In genomic region chr7:50812847-50813475, GRCh38 we compare ENCODE assay signal across 11 cellular contexts. TPM values are rescaled to one million over a fixed set of nuclear protein-coding genes. Genes with fewer than 3 reads are reported as not detected.
A peak's percentile ranks its signal among the peaks of the same experiment; 100 is the strongest.
DNase-seq lines count a peak whose midpoint lies in the region; ATAC-seq and TF ChIP-seq lines count a peak whose summit lies in the region.
"Had no signal": no experiment of that assay in that cellular context is flagged by ENCODE, and none has a peak within 500 bp of the region (broad histone marks: within the 10 kb centered on the region; RNA-seq: fewer than 3 reads in every experiment).

No MANE protein-coding gene starts in this region.

- no peaks in the 10 kb centered on the region for H3K23me2 ChIP-seq in H9 (ENCODE audit: insufficient read length, low read depth, low read length, poor library complexity, severe bottlenecking)

- no peaks in the 10 kb centered on the region; a peak in 1 of 7 replicates for H3K36me3 Mint-ChIP-seq in H9 (ENCODE audit: insufficient read depth in 1 of 3, low read depth in 3 of 3)

- H3K23ac ChIP-seq in H9 (ENCODE audit: insufficient read length, low read depth, low read length) = no peak overlapping the region

- H3K4me1 ChIP-seq in H9 (ENCODE audit: insufficient read depth, low read length) (peaks cover 8% of the 10 kb centered on the region; the same call in 1 of the 2 replicates), adipocyte (ENCODE audit: control insufficient read depth, insufficient read depth, low read length) (no peaks in the 10 kb centered on the region), heart right ventricle (peaks cover 3 to 18% (median 11%) of the 10 kb centered on the region in 9 donors), gastrocnemius medialis (peaks cover 0 to 7% of the 10 kb centered on the region in 2 donors)

- peak; percentile 91 to 99 (median 97) for ATAC-seq in heart right ventricle
- ATAC-seq in gastrocnemius medialis = peak; percentile 36 to 49

- peaks cover 36 to 39% of the 10 kb centered on the region in 2 experiments for H3K4me1 Mint-ChIP-seq in H9
- H3K4me1 Mint-ChIP-seq: activated B cell treated with CpG ODN at 0.5 μM for 24 hours had no signal

- H3K27me3 ChIP-seq in H9 (ENCODE audit: insufficient read depth, low read length) (no peaks in the 10 kb centered on the region), adipocyte (replicated peaks; ENCODE audit: control insufficient read depth, insufficient read depth, low read length) (no peaks in the 10 kb centered on the region), heart right ventricle (no peaks in the 10 kb centered on the region), gastrocnemius medialis (no peaks in the 10 kb centered on the region)

- H3K79me1 ChIP-seq in H9 (ENCODE audit: insufficient read depth, low read depth, low read length, poor library complexity, severe bottlenecking) = no peaks in the 10 kb centered on the region

- H3K36me3 ChIP-seq in adipocyte (ENCODE audit: control insufficient read depth, insufficient read depth, low read length, severe bottlenecking) (no peaks in the 10 kb centered on the region), heart right ventricle (no peaks in the 10 kb centered on the region), gastrocnemius medialis (no peaks in the 10 kb centered on the region)

- 0 out of 7 replicates have a peak overlapping the region, but pooled peaks of 2 of the 3 experiments have one; percentile 42 to 48 for H3K27ac Mint-ChIP-seq in H9
- H3K27ac Mint-ChIP-seq: activated B cell treated with CpG ODN at 0.5 μM for 24 hours had no signal

- no peak overlapping the region for H3K4me3 Mint-ChIP-seq in H9
- H3K4me3 Mint-ChIP-seq: activated B cell treated with CpG ODN at 0.5 μM for 24 hours had no signal

- H3K9me3 ChIP-seq in H9 (ENCODE audit: control insufficient read depth, low read depth, low read length) (no peaks in the 10 kb centered on the region), adipocyte (ENCODE audit: control insufficient read depth, low read length) (no peaks in the 10 kb centered on the region), heart right ventricle (no peaks in the 10 kb centered on the region), gastrocnemius medialis (no peaks in the 10 kb centered on the region)

- H2BK12ac ChIP-seq in H9 (ENCODE audit: insufficient read length, low read depth, low read length) = peak overlapping the region; percentile 15

- H2BK20ac ChIP-seq in H9 (ENCODE audit: low read depth, low read length, poor library complexity, severe bottlenecking) = no peak overlapping the region

- H4K91ac ChIP-seq in H9 (ENCODE audit: insufficient read length, low read depth, low read length) = no peak overlapping the region

- H2BK5ac ChIP-seq in H9 (ENCODE audit: insufficient read length, low read length) = no peak overlapping the region

- H3K4me3 ChIP-seq in adipocyte (ENCODE audit: low read length) = no peak overlapping the region
- H3K4me3 ChIP-seq in heart right ventricle = no peak overlapping the region
- no peak overlapping the region for H3K4me3 ChIP-seq in gastrocnemius medialis

- no peak overlapping the region for H4K5ac ChIP-seq in H9 (ENCODE audit: insufficient read length, low read depth, low read length)

- no peak for TF ChIP-seq POLR2A in gastrocnemius medialis (IDR thresholded peaks at IDR 0.05)

- in situ Hi-C loops in gastrocnemius medialis (cut with MboI; ENCODE audit: low sequenced_read_pairs in 4 of 4) = no loop called here

- no peak overlapping the region for H3K4me2 ChIP-seq in H9 (ENCODE audit: insufficient read depth, insufficient read length, low read length)

- no peak overlapping the region for H3K4ac ChIP-seq in H9 (ENCODE audit: low read depth, low read length)

- no peak overlapping the region for H3K14ac ChIP-seq in H9 (ENCODE audit: insufficient read depth, low read length)

- no peak overlapping the region for H3K18ac ChIP-seq in H9 (ENCODE audit: insufficient read length, low read depth, low read length)

- no peak overlapping the region for H4K8ac ChIP-seq in H9 (replicated peaks; ENCODE audit: insufficient read length, low read depth, low read length)

- H3K27ac ChIP-seq in H9 (ENCODE audit: insufficient read length, low read depth, low read length) (no peak overlapping the region), heart right ventricle (peak overlapping the region in 7 of 10 donors; percentile 13 to 79 (median 50)), gastrocnemius medialis (no peak overlapping the region)

- no peak overlapping the region for H2AK5ac ChIP-seq in H9 (ENCODE audit: insufficient read length, low read length)

- H3K9ac ChIP-seq in H9 (ENCODE audit: extremely low read depth, insufficient read length, low read length) = no peak overlapping the region
- H3K9ac ChIP-seq in adipocyte (ENCODE audit: low read length) = no peak overlapping the region

- no peak overlapping the region for H2AFZ ChIP-seq in H9 (ENCODE audit: low read length)

- DNase-seq in H9 (no peak), adipocyte (ENCODE audit: low read depth) (peak; percentile 74), heart right ventricle (peak; percentile 66 to 92), gastrocnemius medialis (peak in 1 of 2 donors; percentile 29), cortex of kidney (lab: John Stamatoyannopoulos, UW) (no peak), Ammon's horn (ENCODE audit: low spot score) (no peak)
- DNase-seq in activated CD8-positive, alpha-beta memory T cell treated with anti-CD3 and anti-CD28 coated beads, Interleukin-2, amount 50 U/mL, for 48 hours = no peak
- DNase-seq in activated CD8-positive, alpha-beta memory T cell treated with anti-CD3 and anti-CD28 coated beads for 24 hours = no peak
- DNase-seq: activated B cell treated with CpG ODN at 0.5 μM for 24 hours; central memory CD4-positive, alpha-beta T cell; NCI-H187 treated with DMSO at 0.1 percent for 48 hours had no signal

- H3K56ac ChIP-seq in H9 (ENCODE audit: insufficient read length, low read depth, low read length) = no peak overlapping the region

- no peaks in the 10 kb centered on the region; a peak in 1 of 5 replicates for H3K9me3 Mint-ChIP-seq in H9

- WGBS in H9 (ENCODE audit: extremely low coverage, insufficient read length, low lambda C conversion rate) = no CpG with 5 or more reads among the region's 1 CpG
- 29 to 32% methylated on average over 1 of the region's 1 CpG for WGBS in heart right ventricle, 2 donors

- H3K79me2 ChIP-seq in H9 (ENCODE audit: insufficient read depth, low read length) = no peaks in the 10 kb centered on the region

- intact Hi-C loops in heart right ventricle (cut with DNase I) = no loop called here
- intact Hi-C loops in gastrocnemius medialis (cut with DNase I; ENCODE audit: low total_unique reads) = no loop called here

- H2BK15ac ChIP-seq in H9 (ENCODE audit: low read depth, low read length) = no peak overlapping the region

- H3T11ph ChIP-seq in H9 (ENCODE audit: low read length) = no peak overlapping the region

- H3K27me3 Mint-ChIP-seq in H9 (ENCODE audit: low read depth) = peaks cover 8% of the 10 kb centered on the region

- H2BK120ac ChIP-seq in H9 (ENCODE audit: low read depth, low read length, poor library complexity, severe bottlenecking) = no peak overlapping the region

- TF ChIP-seq CTCF in H9 (conservative IDR thresholded peaks at IDR 0.05) (no peak), heart right ventricle (IDR thresholded peaks at IDR 0.05) (no peak), gastrocnemius medialis (IDR thresholded peaks at IDR 0.05 in 4 of 5, conservative IDR thresholded peaks at IDR 0.05 in 1 of 5) (no peak)

- H4K20me1 ChIP-seq in H9 (ENCODE audit: control insufficient read depth, insufficient read depth, insufficient read length) = no peaks in the 10 kb centered on the region

RNA-seq across cellular contexts. Expression of gene GRB10, which starts 30.3 kb away (rescaled TPM):
- total RNA-seq in H9 (2021) = 106 and 108 TPM in 2 replicates
- 10 to 100 TPM; 25.5 to 48.7 (median 31.5) TPM for total RNA-seq in heart right ventricle
- 10 to 100 TPM; 13.2 to 22.5 TPM for polyA plus RNA-seq in heart right ventricle
- 10 to 100 TPM; 40.4 to 88.6 (median 61.1) TPM for total RNA-seq in gastrocnemius medialis
- total RNA-seq: activated B cell treated with CpG ODN at 0.5 μM for 24 hours had no signal

Comparison
In these comparisons a context has a peak if more than half of its experiments do, and no peak if none do; other contexts are left out.
1. DNase-seq: peak in adipocyte (single experiment) and heart right ventricle (2 of 2); none in H9 (single experiment), cortex of kidney (single experiment), Ammon's horn (single experiment), activated CD8-positive, alpha-beta memory T cell treated with anti-CD3 and anti-CD28 coated beads, Interleukin-2, amount 50 U/mL, for 48 hours (single experiment) and activated CD8-positive, alpha-beta memory T cell treated with anti-CD3 and anti-CD28 coated beads for 24 hours (single experiment).
2. H3K27ac ChIP-seq: peak in heart right ventricle (7 of 10); none in H9 (single experiment) and gastrocnemius medialis (0 of 4).